16 cellular contexts compared by ENCODE assay signal in genomic region chr4:11011249-11011648, GRCh38.
"Had no signal": no experiment of that assay in that cellular context is flagged by ENCODE, and none has a peak within 500 bp of the region (broad histone marks: within the 10 kb centered on the region; RNA-seq: fewer than 3 reads in every experiment).

No MANE protein-coding gene starts in this region.

- H3K27me3 ChIP-seq: right atrium auricular region, thyroid gland, uterus had no signal

- H3K27ac ChIP-seq: coronary artery, right atrium auricular region, thyroid gland, uterus had no signal

- H3K4me1 ChIP-seq: right atrium auricular region, thyroid gland, uterus had no signal

- H3K4me3 ChIP-seq: coronary artery, right atrium auricular region, thyroid gland, uterus had no signal

- H3K9me3 ChIP-seq: thyroid gland, uterus had no signal

- DNase-seq: activated B cell treated with CpG ODN at 0.5 μM for 24 hours; activated CD4-positive, alpha-beta T cell treated with anti-CD3 and anti-CD28 coated beads for 48 hours; activated CD8-positive, alpha-beta memory T cell treated with anti-CD3 and anti-CD28 coated beads, Interleukin-2, amount 50 U/mL, for 48 hours; activated gamma-delta T cell; activated T-cell treated with anti-CD3 and anti-CD28 coated beads, Interleukin-2, amount 50 U/mL, for 72 hours; amniotic stem cell; effector CD4-positive, alpha-beta T cell; head of caudate nucleus; kidney glomerular epithelial cell; nucleus accumbens; stimulated activated CD4-positive, alpha-beta T cell treated with anti-CD3 and anti-CD28 coated beads, Interleukin-2, amount 100 ng/mL, for 48 hours; thyroid gland; uterus had no signal

- ATAC-seq: activated T-cell treated with anti-CD3 and anti-CD28 coated beads, Interleukin-2, amount 50 U/mL, for 72 hours; stimulated activated memory B cell treated with anti-CD40 and anti-IgM and Interleukin-4, amounts not matched to agents 10 μg/mL and 1 μg/mL and 100 μg/mL, for 72 hours had no signal

- H3K36me3 ChIP-seq: right atrium auricular region, thyroid gland, uterus had no signal
